Comparison of ENCODE assay signal across 1 cellular context in genomic region chr2:48906640-48907039, GRCh38.
TF ChIP-seq lines count a peak whose summit lies in the region.

No MANE protein-coding gene starts in this region.

TF ChIP-seq in HepG2, 621 proteins besides CTCF, POLR2A, EP300 and RAD21 (continued from another document):
- TF ChIP-seq ZNF609 (CRISPR knock-in tag; IDR thresholded peaks at IDR 0.05; ENCODE audit: borderline replicate concordance), result no peak
- TF ChIP-seq TFE3 (CRISPR knock-in tag; IDR thresholded peaks at IDR 0.05), result no peak
- no peak for TF ChIP-seq MATR3 (CRISPR knock-in tag; IDR thresholded peaks at IDR 0.05)
- no peak for TF ChIP-seq PRDM15 (CRISPR knock-in tag; IDR thresholded peaks at IDR 0.05)
- TF ChIP-seq ZNF225 (CRISPR knock-in tag; IDR thresholded peaks at IDR 0.05), result no peak
TF ChIP-seq in HepG2: peak in this region for 0.
